1 cellular context compared by ENCODE assay signal in the genomic region with DNA sequence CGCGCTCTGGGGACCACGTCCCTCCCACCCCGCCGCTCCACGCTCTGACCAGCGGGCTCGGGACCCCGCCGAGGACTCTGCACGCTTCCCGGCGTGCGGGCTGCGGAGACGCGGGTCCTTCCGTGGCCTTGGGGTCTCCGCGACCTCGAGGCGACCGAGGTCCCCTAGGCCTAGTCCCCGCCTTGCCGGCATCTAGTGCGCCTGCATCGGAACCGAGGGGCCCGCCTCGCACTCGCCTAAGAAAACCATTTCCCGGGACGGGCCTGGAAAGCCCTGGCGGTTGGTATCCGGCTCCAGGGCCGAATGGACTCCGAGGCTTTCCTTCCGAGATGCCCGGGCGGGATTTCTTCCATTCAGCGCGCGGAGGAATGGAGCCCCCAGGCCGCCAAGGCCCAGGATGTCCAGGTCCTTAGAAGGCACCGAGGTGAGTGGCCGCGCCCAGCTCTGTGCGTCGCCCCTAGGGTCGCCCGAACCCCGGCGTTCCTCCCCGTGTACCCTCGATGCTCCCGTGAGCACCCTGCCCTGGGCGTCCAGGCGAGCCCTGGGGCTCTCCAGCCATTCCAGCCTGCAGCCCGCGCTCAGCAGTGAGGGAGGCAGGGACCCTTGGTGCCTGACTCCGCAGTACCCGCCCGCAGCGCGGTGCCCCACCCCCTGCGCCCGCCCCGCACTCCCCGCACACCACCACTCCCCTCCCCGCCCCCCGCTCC.
TF ChIP-seq lines count a peak whose summit lies in the region.

No MANE protein-coding gene starts in this region.

TF ChIP-seq in H1, 55 proteins besides CTCF, POLR2A, EP300 and RAD21:
- TF ChIP-seq SP1 (IDR thresholded peaks at IDR 0.05; ENCODE audit: low read depth, low read length) (no peak), HDAC6 (IDR thresholded peaks at IDR 0.05; ENCODE audit: low read depth, low read length) (no peak), TAF1 (IDR thresholded peaks at IDR 0.05; ENCODE audit: low read depth, low read length) (no peak), PHF8 (conservative IDR thresholded peaks at IDR 0.05; ENCODE audit: low read depth, low read length) (no peak), FOSL1 (IDR thresholded peaks at IDR 0.05; ENCODE audit: insufficient read depth, low read depth, low read length) (no peak), POU5F1 (IDR thresholded peaks at IDR 0.05; ENCODE audit: low read depth, low read length) (no peak), SUZ12 (IDR thresholded peaks at IDR 0.05; ENCODE audit: low read length) (peak; percentile 73), SAP30 (IDR thresholded peaks at IDR 0.05; ENCODE audit: insufficient read depth, insufficient replicate concordance, low read length) (no peak), CREB1 (IDR thresholded peaks at IDR 0.05) (no peak), NANOG (IDR thresholded peaks at IDR 0.05; ENCODE audit: insufficient read depth, low read depth, low read length, poor library complexity, severe bottlenecking) (no peak), CBX5 (IDR thresholded peaks at IDR 0.05; ENCODE audit: low read depth, low read length) (no peak), TBP (IDR thresholded peaks at IDR 0.05; ENCODE audit: low read depth, low read length) (no peak), RBBP5 (IDR thresholded peaks at IDR 0.05; ENCODE audit: borderline replicate concordance, low read depth, low read length) (no peak), KDM4A (IDR thresholded peaks at IDR 0.05; ENCODE audit: low read depth, low read length, severe bottlenecking) (peak; percentile 87), EZH2 (IDR thresholded peaks at IDR 0.05; ENCODE audit: low read depth, low read length, severe bottlenecking) (peak; percentile 67), KDM1A (IDR thresholded peaks at IDR 0.05; ENCODE audit: borderline replicate concordance, low read length) (no peak), ASH2L (IDR thresholded peaks at IDR 0.05; ENCODE audit: low read length) (no peak), POLR2AphosphoS5 (IDR thresholded peaks at IDR 0.05; ENCODE audit: low read depth, low read length) (no peak), NRF1 (IDR thresholded peaks at IDR 0.05; ENCODE audit: low read depth, low read length) (no peak), TAF7 (optimal IDR thresholded peaks at IDR 0.05; ENCODE audit: borderline replicate concordance, low read depth, low read length) (no peak), SP2 (IDR thresholded peaks at IDR 0.05; ENCODE audit: low read length) (no peak), JUN (IDR thresholded peaks at IDR 0.05; ENCODE audit: low read depth, low read length) (no peak), CBX8 (IDR thresholded peaks at IDR 0.05; ENCODE audit: borderline replicate concordance, low read depth, low read length) (no peak), SIN3A (conservative IDR thresholded peaks at IDR 0.05 in 1 of 2, IDR thresholded peaks at IDR 0.05 in 1 of 2; ENCODE audit: low read depth in 1 of 2, low read length in 2 of 2) (0 out of 4 replicates have a peak, but pooled peaks of 1 of the 2 experiments have one; percentile 13), BRCA1 (IDR thresholded peaks at IDR 0.05; ENCODE audit: low read depth, low read length) (no peak), YY1 (IDR thresholded peaks at IDR 0.05; ENCODE audit: low read depth, low read length) (no peak), BCL11A (IDR thresholded peaks at IDR 0.05; ENCODE audit: low read depth in 2 of 2, low read length in 2 of 2) (no peak), TCF12 (IDR thresholded peaks at IDR 0.05; ENCODE audit: low read depth, low read length) (no peak), GTF2F1 (IDR thresholded peaks at IDR 0.05; ENCODE audit: borderline replicate concordance, low read depth, low read length) (no peak), JUND (IDR thresholded peaks at IDR 0.05; ENCODE audit: low read length) (no peak)
- TF ChIP-seq, protein P1, sequence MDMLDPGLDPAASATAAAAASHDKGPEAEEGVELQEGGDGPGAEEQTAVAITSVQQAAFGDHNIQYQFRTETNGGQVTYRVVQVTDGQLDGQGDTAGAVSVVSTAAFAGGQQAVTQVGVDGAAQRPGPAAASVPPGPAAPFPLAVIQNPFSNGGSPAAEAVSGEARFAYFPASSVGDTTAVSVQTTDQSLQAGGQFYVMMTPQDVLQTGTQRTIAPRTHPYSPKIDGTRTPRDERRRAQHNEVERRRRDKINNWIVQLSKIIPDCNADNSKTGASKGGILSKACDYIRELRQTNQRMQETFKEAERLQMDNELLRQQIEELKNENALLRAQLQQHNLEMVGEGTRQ (IDR thresholded peaks at IDR 0.05; ENCODE audit: low read length) = no peak
- TF ChIP-seq, protein P2, sequence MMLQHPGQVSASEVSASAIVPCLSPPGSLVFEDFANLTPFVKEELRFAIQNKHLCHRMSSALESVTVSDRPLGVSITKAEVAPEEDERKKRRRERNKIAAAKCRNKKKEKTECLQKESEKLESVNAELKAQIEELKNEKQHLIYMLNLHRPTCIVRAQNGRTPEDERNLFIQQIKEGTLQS (IDR thresholded peaks at IDR 0.05; ENCODE audit: insufficient read depth, low read depth, low read length) = no peak
- TF ChIP-seq, protein P3, sequence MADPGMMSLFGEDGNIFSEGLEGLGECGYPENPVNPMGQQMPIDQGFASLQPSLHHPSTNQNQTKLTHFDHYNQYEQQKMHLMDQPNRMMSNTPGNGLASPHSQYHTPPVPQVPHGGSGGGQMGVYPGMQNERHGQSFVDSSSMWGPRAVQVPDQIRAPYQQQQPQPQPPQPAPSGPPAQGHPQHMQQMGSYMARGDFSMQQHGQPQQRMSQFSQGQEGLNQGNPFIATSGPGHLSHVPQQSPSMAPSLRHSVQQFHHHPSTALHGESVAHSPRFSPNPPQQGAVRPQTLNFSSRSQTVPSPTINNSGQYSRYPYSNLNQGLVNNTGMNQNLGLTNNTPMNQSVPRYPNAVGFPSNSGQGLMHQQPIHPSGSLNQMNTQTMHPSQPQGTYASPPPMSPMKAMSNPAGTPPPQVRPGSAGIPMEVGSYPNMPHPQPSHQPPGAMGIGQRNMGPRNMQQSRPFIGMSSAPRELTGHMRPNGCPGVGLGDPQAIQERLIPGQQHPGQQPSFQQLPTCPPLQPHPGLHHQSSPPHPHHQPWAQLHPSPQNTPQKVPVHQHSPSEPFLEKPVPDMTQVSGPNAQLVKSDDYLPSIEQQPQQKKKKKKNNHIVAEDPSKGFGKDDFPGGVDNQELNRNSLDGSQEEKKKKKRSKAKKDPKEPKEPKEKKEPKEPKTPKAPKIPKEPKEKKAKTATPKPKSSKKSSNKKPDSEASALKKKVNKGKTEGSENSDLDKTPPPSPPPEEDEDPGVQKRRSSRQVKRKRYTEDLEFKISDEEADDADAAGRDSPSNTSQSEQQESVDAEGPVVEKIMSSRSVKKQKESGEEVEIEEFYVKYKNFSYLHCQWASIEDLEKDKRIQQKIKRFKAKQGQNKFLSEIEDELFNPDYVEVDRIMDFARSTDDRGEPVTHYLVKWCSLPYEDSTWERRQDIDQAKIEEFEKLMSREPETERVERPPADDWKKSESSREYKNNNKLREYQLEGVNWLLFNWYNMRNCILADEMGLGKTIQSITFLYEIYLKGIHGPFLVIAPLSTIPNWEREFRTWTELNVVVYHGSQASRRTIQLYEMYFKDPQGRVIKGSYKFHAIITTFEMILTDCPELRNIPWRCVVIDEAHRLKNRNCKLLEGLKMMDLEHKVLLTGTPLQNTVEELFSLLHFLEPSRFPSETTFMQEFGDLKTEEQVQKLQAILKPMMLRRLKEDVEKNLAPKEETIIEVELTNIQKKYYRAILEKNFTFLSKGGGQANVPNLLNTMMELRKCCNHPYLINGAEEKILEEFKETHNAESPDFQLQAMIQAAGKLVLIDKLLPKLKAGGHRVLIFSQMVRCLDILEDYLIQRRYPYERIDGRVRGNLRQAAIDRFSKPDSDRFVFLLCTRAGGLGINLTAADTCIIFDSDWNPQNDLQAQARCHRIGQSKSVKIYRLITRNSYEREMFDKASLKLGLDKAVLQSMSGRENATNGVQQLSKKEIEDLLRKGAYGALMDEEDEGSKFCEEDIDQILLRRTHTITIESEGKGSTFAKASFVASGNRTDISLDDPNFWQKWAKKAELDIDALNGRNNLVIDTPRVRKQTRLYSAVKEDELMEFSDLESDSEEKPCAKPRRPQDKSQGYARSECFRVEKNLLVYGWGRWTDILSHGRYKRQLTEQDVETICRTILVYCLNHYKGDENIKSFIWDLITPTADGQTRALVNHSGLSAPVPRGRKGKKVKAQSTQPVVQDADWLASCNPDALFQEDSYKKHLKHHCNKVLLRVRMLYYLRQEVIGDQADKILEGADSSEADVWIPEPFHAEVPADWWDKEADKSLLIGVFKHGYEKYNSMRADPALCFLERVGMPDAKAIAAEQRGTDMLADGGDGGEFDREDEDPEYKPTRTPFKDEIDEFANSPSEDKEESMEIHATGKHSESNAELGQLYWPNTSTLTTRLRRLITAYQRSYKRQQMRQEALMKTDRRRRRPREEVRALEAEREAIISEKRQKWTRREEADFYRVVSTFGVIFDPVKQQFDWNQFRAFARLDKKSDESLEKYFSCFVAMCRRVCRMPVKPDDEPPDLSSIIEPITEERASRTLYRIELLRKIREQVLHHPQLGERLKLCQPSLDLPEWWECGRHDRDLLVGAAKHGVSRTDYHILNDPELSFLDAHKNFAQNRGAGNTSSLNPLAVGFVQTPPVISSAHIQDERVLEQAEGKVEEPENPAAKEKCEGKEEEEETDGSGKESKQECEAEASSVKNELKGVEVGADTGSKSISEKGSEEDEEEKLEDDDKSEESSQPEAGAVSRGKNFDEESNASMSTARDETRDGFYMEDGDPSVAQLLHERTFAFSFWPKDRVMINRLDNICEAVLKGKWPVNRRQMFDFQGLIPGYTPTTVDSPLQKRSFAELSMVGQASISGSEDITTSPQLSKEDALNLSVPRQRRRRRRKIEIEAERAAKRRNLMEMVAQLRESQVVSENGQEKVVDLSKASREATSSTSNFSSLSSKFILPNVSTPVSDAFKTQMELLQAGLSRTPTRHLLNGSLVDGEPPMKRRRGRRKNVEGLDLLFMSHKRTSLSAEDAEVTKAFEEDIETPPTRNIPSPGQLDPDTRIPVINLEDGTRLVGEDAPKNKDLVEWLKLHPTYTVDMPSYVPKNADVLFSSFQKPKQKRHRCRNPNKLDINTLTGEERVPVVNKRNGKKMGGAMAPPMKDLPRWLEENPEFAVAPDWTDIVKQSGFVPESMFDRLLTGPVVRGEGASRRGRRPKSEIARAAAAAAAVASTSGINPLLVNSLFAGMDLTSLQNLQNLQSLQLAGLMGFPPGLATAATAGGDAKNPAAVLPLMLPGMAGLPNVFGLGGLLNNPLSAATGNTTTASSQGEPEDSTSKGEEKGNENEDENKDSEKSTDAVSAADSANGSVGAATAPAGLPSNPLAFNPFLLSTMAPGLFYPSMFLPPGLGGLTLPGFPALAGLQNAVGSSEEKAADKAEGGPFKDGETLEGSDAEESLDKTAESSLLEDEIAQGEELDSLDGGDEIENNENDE (IDR thresholded peaks at IDR 0.05; ENCODE audit: insufficient replicate concordance, low read length) = no peak
